In genomic region chr2:172484706-172485105, GRCh38 we compare ENCODE assay signal across 15 cellular contexts.
"Had no signal": no experiment of that assay in that cellular context is flagged by ENCODE, and none has a peak within 500 bp of the region (broad histone marks: within the 10 kb centered on the region; RNA-seq: fewer than 3 reads in every experiment).

No MANE protein-coding gene starts in this region.

- H3K4me1 ChIP-seq: prostate gland, uterus had no signal

- H3K27ac Mint-ChIP-seq: effector memory CD8-positive, alpha-beta T cell; mesothelial cell of epicardium; stimulated activated effector memory CD8-positive, alpha-beta T cell treated with anti-CD3 and anti-CD28 coated beads, Interleukin-12 subunit alpha, Interleukin-12 subunit beta, amount 100 ng/mL, for 72 hours had no signal

- H3K9me3 ChIP-seq: neutrophil, prostate gland, right lobe of liver, tibial artery, uterus had no signal

- ATAC-seq: effector memory CD8-positive, alpha-beta T cell; stimulated activated effector memory CD8-positive, alpha-beta T cell treated with anti-CD3 and anti-CD28 coated beads, Interleukin-12 subunit alpha, Interleukin-12 subunit beta, amount 100 ng/mL, for 72 hours had no signal

- H3K27ac ChIP-seq: epithelial cell of prostate, hepatocyte, neutrophil, prostate gland, right lobe of liver, tibial artery, uterus had no signal

- H3K9me3 Mint-ChIP-seq: activated T-cell treated with anti-CD3 and anti-CD28 coated beads, Interleukin-2, amount 50 U/mL, for 4 hours; effector memory CD8-positive, alpha-beta T cell; mesothelial cell of epicardium; stimulated activated effector memory CD8-positive, alpha-beta T cell treated with anti-CD3 and anti-CD28 coated beads, Interleukin-12 subunit alpha, Interleukin-12 subunit beta, amount 100 ng/mL, for 72 hours had no signal

- H3K27me3 Mint-ChIP-seq: effector memory CD8-positive, alpha-beta T cell had no signal

- H3K27me3 ChIP-seq: hepatocyte, neutrophil, right lobe of liver, tibial artery, uterus had no signal

- H3K36me3 ChIP-seq: uterus had no signal

- DNase-seq: activated CD4-positive, alpha-beta T cell treated with anti-CD3 and anti-CD28 coated beads for 1 hour; activated CD4-positive, alpha-beta T cell treated with anti-CD3 and anti-CD28 coated beads, Interleukin-2, amount 50 U/mL, for 48 hours; activated T-cell treated with anti-CD3 and anti-CD28 coated beads, Interleukin-2, amount 50 U/mL, for 4 hours; effector memory CD8-positive, alpha-beta T cell; kidney glomerular epithelial cell; right lobe of liver; T-helper 9 cell; tibial artery; uterus had no signal

- H3K4me3 ChIP-seq: hepatocyte, prostate gland, right lobe of liver, tibial artery, uterus had no signal

- H3K4me3 Mint-ChIP-seq: activated T-cell treated with anti-CD3 and anti-CD28 coated beads, Interleukin-2, amount 50 U/mL, for 4 hours; effector memory CD8-positive, alpha-beta T cell; mesothelial cell of epicardium; stimulated activated effector memory CD8-positive, alpha-beta T cell treated with anti-CD3 and anti-CD28 coated beads, Interleukin-12 subunit alpha, Interleukin-12 subunit beta, amount 100 ng/mL, for 72 hours had no signal
